In the genomic region with DNA sequence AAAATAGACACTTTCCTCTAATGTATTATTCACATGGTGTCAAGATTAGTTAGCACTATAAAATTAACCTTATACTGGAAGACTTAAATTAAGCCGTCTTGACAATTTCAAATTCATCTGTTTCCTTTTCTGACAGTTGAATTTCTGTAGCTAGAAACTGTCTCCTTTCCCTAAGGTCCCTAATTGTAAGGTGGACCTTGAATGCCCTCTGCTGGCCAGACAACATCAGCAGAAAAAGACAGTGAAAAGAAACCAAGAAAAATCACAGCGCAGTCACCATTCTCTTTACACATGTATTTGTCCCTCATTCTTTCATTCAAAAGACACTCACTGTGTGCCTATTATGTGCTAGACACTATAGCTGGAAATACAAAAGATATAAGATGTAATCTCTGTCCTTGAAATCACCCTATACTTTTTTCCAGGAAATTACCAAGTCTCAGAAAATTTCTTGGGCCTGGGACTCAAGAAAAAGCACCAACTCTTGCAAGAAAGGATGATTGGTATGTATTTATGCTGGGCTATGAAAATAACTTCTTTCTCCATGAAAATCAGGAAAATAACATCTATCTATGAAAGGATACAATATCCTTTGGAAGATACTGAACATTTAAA, we compare ENCODE assay signal across 8 cellular contexts. TPM values are rescaled to one million over a fixed set of nuclear protein-coding genes. Genes with fewer than 3 reads are reported as not detected.
A peak's percentile ranks its signal among the peaks of the same experiment; 100 is the strongest.
DNase-seq lines count a peak whose midpoint lies in the region; ATAC-seq and TF ChIP-seq lines count a peak whose summit lies in the region.

No MANE protein-coding gene starts in this region.

- H3K9me3 Mint-ChIP-seq in memory B cell: no peaks in the 10 kb centered on the region

- no peak overlapping the region for H3K4me3 Mint-ChIP-seq in memory B cell

- H3K4me1 Mint-ChIP-seq in memory B cell: peaks cover 5% of the 10 kb centered on the region

- H3K27ac Mint-ChIP-seq in memory B cell: no peak overlapping the region

- DNase-seq in NCI-H1436 (lab: John Stamatoyannopoulos, UW) (peak; percentile 16), NCI-H1436 treated with DMSO at 0.1 percent for 48 hours (lab: John Stamatoyannopoulos, UW) (no peak), SW480 (ENCODE audit: low spot score) (peak; percentile 23), dermis blood vessel endothelial cell (peak; percentile 59), memory B cell (ENCODE audit: low spot score in 2 of 2) (peak; percentile 11 to 23), thoracic aorta (ENCODE audit: low spot score) (no peak)

- H3K27ac ChIP-seq in thoracic aorta: no peak overlapping the region

- H3K36me3 ChIP-seq in thoracic aorta: no peaks in the 10 kb centered on the region

- H3K4me3 ChIP-seq in thoracic aorta: peak overlapping the region; percentile 50

- no peaks in the 10 kb centered on the region for H3K9me3 ChIP-seq in thoracic aorta

- TF ChIP-seq CTCF in LNCAP (IDR thresholded peaks at IDR 0.05): peak; percentile 90
- TF ChIP-seq CTCF in thoracic aorta (IDR thresholded peaks at IDR 0.05): peak; percentile 62

- no peaks in the 10 kb centered on the region for H3K27me3 Mint-ChIP-seq in memory B cell

- no peaks in the 10 kb centered on the region for H3K27me3 ChIP-seq in thoracic aorta (replicated peaks; ENCODE audit: insufficient read depth)

- H3K36me3 Mint-ChIP-seq in memory B cell: no peaks in the 10 kb centered on the region

- peak; percentile 69 for ATAC-seq in GM21381 (IDR thresholded peaks at IDR 0.05; ENCODE audit: unreplicated experiment)
- peak; percentile 45 for ATAC-seq in memory B cell (ENCODE audit: low read depth)
- ATAC-seq in thoracic aorta (ENCODE audit: insufficient number of reproducible peaks, low FRiP score, low read depth): no peak

- peaks cover 10% of the 10 kb centered on the region in 2 donors for H3K4me1 ChIP-seq in thoracic aorta (ENCODE audit: control insufficient read depth in 1 of 2, low read depth in 2 of 2)

RNA-seq across cellular contexts. Expression of a gene that starts 32.7 kb away (rescaled TPM):
- total RNA-seq in dermis blood vessel endothelial cell (not detected in 2 replicates), thoracic aorta (not detected)

RNA-seq across cellular contexts. Expression of a gene that starts 41.0 kb away (rescaled TPM):
- total RNA-seq in dermis blood vessel endothelial cell: not detected in 2 replicates
- total RNA-seq in thoracic aorta: not detected

Comparison
In these comparisons a context has a peak if more than half of its experiments do, and no peak if none do; other contexts are left out.
1. DNase-seq: peak in NCI-H1436 (single experiment), SW480 (single experiment), dermis blood vessel endothelial cell (single experiment) and memory B cell (2 of 2); none in NCI-H1436 treated with DMSO at 0.1 percent for 48 hours (single experiment) and thoracic aorta (single experiment).